In the genomic region with DNA sequence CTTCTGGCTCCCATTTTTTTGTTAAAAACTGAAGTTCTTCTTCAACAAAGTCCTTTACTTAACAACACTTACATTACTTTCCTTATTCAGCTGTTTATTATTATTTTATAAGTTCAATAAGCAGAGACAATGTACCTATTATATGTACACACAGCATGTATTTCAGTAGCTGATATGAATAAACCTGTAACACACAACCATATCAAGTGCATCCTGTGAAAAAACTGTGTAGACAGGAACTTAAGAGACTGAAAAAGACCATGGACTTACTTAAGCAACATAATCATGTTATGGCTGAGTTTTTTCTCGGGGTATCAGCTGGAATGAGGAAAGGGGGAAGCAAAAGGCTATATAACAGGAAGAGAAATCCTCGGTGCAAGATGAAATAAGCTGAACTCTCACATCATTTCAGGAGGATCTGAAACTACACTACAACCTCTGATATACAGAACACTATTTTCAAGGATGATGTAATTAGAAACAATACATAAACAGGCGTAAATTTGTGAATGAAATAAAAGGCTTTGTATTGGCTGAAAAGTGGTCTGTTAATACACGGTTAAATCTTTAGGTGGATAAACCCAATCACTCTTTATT, we compare ENCODE assay signal across 9 cellular contexts.
DNase-seq lines count a peak whose midpoint lies in the region; ATAC-seq, FAIRE-seq and TF ChIP-seq lines count a peak whose summit lies in the region.
"Had no signal": no experiment of that assay in that cellular context is flagged by ENCODE, and none has a peak within 500 bp of the region (broad histone marks: within the 10 kb centered on the region; RNA-seq: fewer than 3 reads in every experiment).

No MANE protein-coding gene starts in this region.

- no peak overlapping the region for H2AFZ ChIP-seq in neuronal stem cell (ENCODE audit: low read length)

- no peak overlapping the region for H3K4me2 ChIP-seq in neuronal stem cell (ENCODE audit: insufficient read depth, low read length, poor library complexity, severe bottlenecking)

- H4K91ac ChIP-seq in neuronal stem cell (ENCODE audit: low read depth, low read length, poor library complexity), result no peak overlapping the region

- H3K27ac ChIP-seq in neuronal stem cell (replicated peaks; ENCODE audit: low read length), result no peak overlapping the region

- ATAC-seq in GM19467 (IDR thresholded peaks at IDR 0.05; ENCODE audit: unreplicated experiment) (peak; percentile 43), HG03066 (IDR thresholded peaks at IDR 0.05; ENCODE audit: low read depth, unreplicated experiment) (peak; percentile 56)

- no peak for FAIRE-seq in H54 (lab: Jason Lieb, UNC)

- H2BK12ac ChIP-seq in neuronal stem cell (ENCODE audit: low read length), result no peak overlapping the region

- DNase-seq in CD1c-positive myeloid dendritic cell (ENCODE audit: extremely low spot score), result peak; percentile 91
- DNase-seq in SIG-M5 (lab: John Stamatoyannopoulos, UW), result peak; percentile 55
- DNase-seq in cortex of kidney (lab: John Stamatoyannopoulos, UW), result no peak
- DNase-seq in neuronal stem cell (ENCODE audit: low spot score), result no peak
- no peak for DNase-seq in H54 (ENCODE audit: insufficient read length, low spot score)
- DNase-seq in NCI-H748 treated with DMSO at 0.1 percent for 48 hours (lab: John Stamatoyannopoulos, UW), result no peak
- DNase-seq: NCI-H526 had no signal

- H2BK5ac ChIP-seq in neuronal stem cell (ENCODE audit: low read length), result no peak overlapping the region

- H3K9me3 ChIP-seq in neuronal stem cell (replicated peaks in 1 of 2; ENCODE audit: control insufficient read depth in 2 of 2, insufficient read depth in 1 of 2, low read depth in 1 of 2, low read length in 2 of 2), result no peaks in the 10 kb centered on the region

- H3K18ac ChIP-seq in neuronal stem cell (ENCODE audit: low read length), result no peak overlapping the region

- no CpG with 5 or more reads among the region's 4 CpGs for WGBS in neuronal stem cell (ENCODE audit: extremely low coverage in 2 of 2, insufficient read length in 2 of 2, insufficient replicate concordance in 1 of 2), 2 donors

- peaks cover 0 to 91% of the 10 kb centered on the region in 2 donors for H3K36me3 ChIP-seq in neuronal stem cell (replicated peaks in 1 of 2; ENCODE audit: control insufficient read depth in 2 of 2, insufficient read depth in 2 of 2, low read length in 2 of 2)

- no peak overlapping the region for H3K9ac ChIP-seq in neuronal stem cell (ENCODE audit: low read depth, low read length, poor library complexity)

- H3K27me3 ChIP-seq in neuronal stem cell (ENCODE audit: control insufficient read depth in 3 of 3, insufficient read depth in 3 of 3, low read depth in 1 of 3, low read length in 3 of 3), result no peaks in the 10 kb centered on the region

- peaks cover 0 to 1% of the 10 kb centered on the region in 2 donors for H3K4me1 ChIP-seq in neuronal stem cell (ENCODE audit: control insufficient read depth in 2 of 2, insufficient read depth in 1 of 2, low read depth in 1 of 2, low read length in 2 of 2)

- H3K23ac ChIP-seq in neuronal stem cell (ENCODE audit: low read depth, low read length, poor library complexity), result no peak overlapping the region

- H3K4ac ChIP-seq in neuronal stem cell (ENCODE audit: low read length), result no peak overlapping the region

- no peak overlapping the region for H3K4me3 ChIP-seq in neuronal stem cell (ENCODE audit: low read length in 2 of 2)

- H2AK5ac ChIP-seq in neuronal stem cell (ENCODE audit: low read depth, low read length), result no peak overlapping the region

- no peak overlapping the region for H2BK120ac ChIP-seq in neuronal stem cell (ENCODE audit: low read depth, low read length)

- no peak overlapping the region for H2BK15ac ChIP-seq in neuronal stem cell (ENCODE audit: low read length)

- no peaks in the 10 kb centered on the region for H3K79me1 ChIP-seq in neuronal stem cell (ENCODE audit: low read depth, low read length)

- no peak overlapping the region for H3K14ac ChIP-seq in neuronal stem cell (ENCODE audit: low read length)

- no peak overlapping the region for H4K8ac ChIP-seq in neuronal stem cell (ENCODE audit: low read depth, low read length)

- no peak for TF ChIP-seq POLR2A in H54 (IDR thresholded peaks at IDR 0.05; ENCODE audit: low read depth, low read length)

Comparison
In these comparisons a context has a peak if more than half of its experiments do, and no peak if none do; other contexts are left out.
1. DNase-seq: peak in CD1c-positive myeloid dendritic cell (single experiment) and SIG-M5 (single experiment); none in cortex of kidney (single experiment), neuronal stem cell (single experiment), H54 (single experiment) and NCI-H748 treated with DMSO at 0.1 percent for 48 hours (single experiment).